ENCODE assay signal across 2 cellular contexts in genomic region chr10:112456533-112456932, GRCh38.
TF ChIP-seq lines count a peak whose summit lies in the region.

No MANE protein-coding gene starts in this region.

TF ChIP-seq in GM12878, 131 proteins besides CTCF, POLR2A, EP300 and RAD21 (continued from another document):
- TF ChIP-seq CBFB (IDR thresholded peaks at IDR 0.05; ENCODE audit: low read depth) (no peak), EED (IDR thresholded peaks at IDR 0.05; ENCODE audit: low read depth) (no peak), ZBTB40 (IDR thresholded peaks at IDR 0.05; ENCODE audit: borderline replicate concordance) (no peak), ATF7 (IDR thresholded peaks at IDR 0.05; ENCODE audit: low read depth) (no peak), ZZZ3 (IDR thresholded peaks at IDR 0.05; ENCODE audit: control insufficient read depth, insufficient read length, low read depth) (no peak), FOS (IDR thresholded peaks at IDR 0.05; ENCODE audit: borderline replicate concordance, extremely low read depth, insufficient read length) (no peak), NFXL1 (IDR thresholded peaks at IDR 0.05; ENCODE audit: borderline replicate concordance) (no peak), ASH2L (IDR thresholded peaks at IDR 0.05; ENCODE audit: borderline replicate concordance, low read depth) (no peak), NR2F1 (conservative IDR thresholded peaks at IDR 0.05) (no peak), KDM1A (IDR thresholded peaks at IDR 0.05; ENCODE audit: borderline replicate concordance) (no peak), SPI1 (IDR thresholded peaks at IDR 0.05; ENCODE audit: borderline replicate concordance, insufficient read depth, low read depth, low read length) (no peak), MXI1 (IDR thresholded peaks at IDR 0.05; ENCODE audit: low read depth, low read length) (no peak), FOXM1 (IDR thresholded peaks at IDR 0.05; ENCODE audit: low read depth, low read length) (no peak), SMARCA5 (IDR thresholded peaks at IDR 0.05) (no peak), JUND (IDR thresholded peaks at IDR 0.05; ENCODE audit: low read depth, low read length) (no peak), ZBTB11 (CRISPR knock-in tag; IDR thresholded peaks at IDR 0.05) (no peak)

TF ChIP-seq in SK-N-SH treated with all-trans-retinoic acid at 6 μM for 48 hours, 23 proteins besides CTCF, POLR2A, EP300 and RAD21 (continued from another document):
- no peak for TF ChIP-seq PATZ1 (CRISPR knock-in tag; IDR thresholded peaks at IDR 0.05; ENCODE audit: borderline replicate concordance)
- no peak for TF ChIP-seq OSR1 (CRISPR knock-in tag; IDR thresholded peaks at IDR 0.05)
- TF ChIP-seq ESRRG (CRISPR knock-in tag; IDR thresholded peaks at IDR 0.05): no peak
- TF ChIP-seq ZFP3 (CRISPR knock-in tag; IDR thresholded peaks at IDR 0.05): no peak
- no peak for TF ChIP-seq ZNF8 (CRISPR knock-in tag; IDR thresholded peaks at IDR 0.05)
